ENCODE assay signal across 10 cellular contexts in the genomic region with DNA sequence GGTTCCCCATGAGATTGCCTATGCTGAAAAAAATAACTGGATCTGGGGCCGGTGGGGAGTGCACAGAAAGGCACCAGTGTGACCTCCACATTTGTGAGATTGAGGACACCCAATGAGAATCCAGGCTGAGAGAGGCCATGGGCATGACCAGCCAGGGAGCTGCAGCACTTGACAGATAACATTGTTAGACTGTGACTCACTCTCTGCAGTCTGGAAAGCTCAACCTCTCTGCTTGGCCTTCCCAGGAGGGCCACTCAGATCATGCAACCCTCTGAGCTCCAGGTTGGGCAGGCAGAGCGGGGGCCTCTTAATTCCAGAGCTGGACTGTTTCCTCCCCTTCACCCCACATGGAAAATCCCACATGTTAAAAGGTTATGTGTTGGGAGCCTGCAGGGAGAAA. TPM values are rescaled to one million over a fixed set of nuclear protein-coding genes. Genes with fewer than 3 reads are reported as not detected.
DNase-seq lines count a peak whose midpoint lies in the region; FAIRE-seq and TF ChIP-seq lines count a peak whose summit lies in the region.
"Had no signal": no experiment of that assay in that cellular context is flagged by ENCODE, and none has a peak within 500 bp of the region (broad histone marks: within the 10 kb centered on the region; RNA-seq: fewer than 3 reads in every experiment).

No MANE protein-coding gene starts in this region.

- no peak overlapping the region for H3K4me3 ChIP-seq in fibroblast of lung (replicated peaks in 1 of 4; ENCODE audit: control extremely low read depth in 1 of 4, insufficient read depth in 1 of 4, low read depth in 3 of 4, low read length in 4 of 4)
- H3K4me3 ChIP-seq: suprapubic skin had no signal

- no peak overlapping the region for H2AFZ ChIP-seq in fibroblast of lung (ENCODE audit: low read length)

- H3K27me3 Mint-ChIP-seq in osteocyte (ENCODE audit: unreplicated experiment): no peaks in the 10 kb centered on the region

- H3K4me2 ChIP-seq in fibroblast of lung (ENCODE audit: extremely low read depth, insufficient read depth, low read length): peak overlapping the region; percentile 32

- no peaks in the 10 kb centered on the region for H3K36me3 Mint-ChIP-seq in osteocyte (ENCODE audit: unreplicated experiment)

- H3K27me3 ChIP-seq in fibroblast of lung (ENCODE audit: control insufficient read depth, insufficient read depth, low read length): no peaks in the 10 kb centered on the region
- H3K27me3 ChIP-seq: suprapubic skin had no signal

- H3K27ac ChIP-seq in fibroblast of lung (ENCODE audit: insufficient read depth, low read length): no peak overlapping the region
- H3K27ac ChIP-seq: suprapubic skin had no signal

- no peaks in the 10 kb centered on the region for H3K79me2 ChIP-seq in fibroblast of lung (ENCODE audit: control insufficient read depth, insufficient read depth, low read length)

- peaks cover 4% of the 10 kb centered on the region for H3K4me1 ChIP-seq in fibroblast of lung (ENCODE audit: control insufficient read depth, extremely low read depth, insufficient read depth, low read length)

- peaks cover 45% of the 10 kb centered on the region for H3K4me1 Mint-ChIP-seq in osteocyte (ENCODE audit: unreplicated experiment)

- H4K20me1 ChIP-seq in fibroblast of lung (ENCODE audit: control insufficient read depth, extremely low read depth, insufficient read depth, low read length): no peaks in the 10 kb centered on the region

- no peak overlapping the region for H3K4me3 Mint-ChIP-seq in osteocyte (ENCODE audit: unreplicated experiment)
- H3K4me3 Mint-ChIP-seq: neural crest cell had no signal

- DNase-seq in EH (ENCODE audit: low read depth) (peak; percentile 97), RCC 7860 (ENCODE audit: low spot score) (peak; percentile 94), fibroblast of lung (ENCODE audit: low read depth in 2 of 2) (peak; percentile 76 to 99), osteocyte (ENCODE audit: extremely low spot score, unreplicated experiment) (no peak), NCI-H2107 (lab: John Stamatoyannopoulos, UW) (no peak), activated gamma-delta T cell treated with Interleukin-2 at 50 U/mL for 16 hours (no peak), NCI-H1417 (lab: John Stamatoyannopoulos, UW) (no peak)
- no peak for DNase-seq in NK-92 treated with Interleukin-12 subunit alpha and Interleukin-12 subunit beta, amount 100 ng/mL, for 24 hours (lab: John Stamatoyannopoulos, UW)

- peak overlapping the region; percentile 93 for H3K27ac Mint-ChIP-seq in osteocyte (ENCODE audit: unreplicated experiment)

- H3K9ac ChIP-seq in fibroblast of lung (ENCODE audit: insufficient read depth, low read length): no peak overlapping the region

- H3K9me3 ChIP-seq in fibroblast of lung (ENCODE audit: control insufficient read depth, insufficient read depth, low read depth, low read length): no peaks in the 10 kb centered on the region
- H3K9me3 ChIP-seq: suprapubic skin had no signal

- no peaks in the 10 kb centered on the region for H3K36me3 ChIP-seq in fibroblast of lung (ENCODE audit: control insufficient read depth, insufficient read depth, low read length)
- H3K36me3 ChIP-seq: suprapubic skin had no signal

- H3K9me3 Mint-ChIP-seq in osteocyte (ENCODE audit: unreplicated experiment): no peaks in the 10 kb centered on the region
- H3K9me3 Mint-ChIP-seq: neural crest cell had no signal

- FAIRE-seq in RCC 7860 (lab: Jason Lieb, UNC): peak; percentile 89

- TF ChIP-seq CTCF in fibroblast of lung (conservative IDR thresholded peaks at IDR 0.05 in 1 of 2, IDR thresholded peaks at IDR 0.05 in 1 of 2; ENCODE audit: low read depth in 1 of 2, low read length in 2 of 2): no peak
- TF ChIP-seq CTCF in osteocyte (IDR thresholded peaks at IDR 0.05): no peak

RNA-seq across cellular contexts. Expression of gene FZD2, which starts 30.1 kb away (rescaled TPM):
- total RNA-seq in fibroblast of lung (14.6 and 20.3 TPM in 2 replicates), osteocyte (203 and 207 TPM in 2 replicates)
- 14.0 and 23.2 TPM in 2 replicates for polyA plus RNA-seq in fibroblast of lung
- 24.6 and 32.2 TPM in 2 replicates for polyA plus RNA-seq in fibroblast of lung (2012)
- polyA minus RNA-seq in fibroblast of lung (ENCODE audit: low replicate concordance): 23.3 and 44.3 TPM in 2 replicates

Comparison
In these comparisons a context has a peak if more than half of its experiments do, and no peak if none do; other contexts are left out.
1. DNase-seq: peak in EH (single experiment), RCC 7860 (single experiment) and fibroblast of lung (2 of 2); none in osteocyte (single experiment), NK-92 treated with Interleukin-12 subunit alpha and Interleukin-12 subunit beta, amount 100 ng/mL, for 24 hours (single experiment), NCI-H2107 (single experiment), activated gamma-delta T cell treated with Interleukin-2 at 50 U/mL for 16 hours (single experiment) and NCI-H1417 (0 of 3).